In the genomic region with DNA sequence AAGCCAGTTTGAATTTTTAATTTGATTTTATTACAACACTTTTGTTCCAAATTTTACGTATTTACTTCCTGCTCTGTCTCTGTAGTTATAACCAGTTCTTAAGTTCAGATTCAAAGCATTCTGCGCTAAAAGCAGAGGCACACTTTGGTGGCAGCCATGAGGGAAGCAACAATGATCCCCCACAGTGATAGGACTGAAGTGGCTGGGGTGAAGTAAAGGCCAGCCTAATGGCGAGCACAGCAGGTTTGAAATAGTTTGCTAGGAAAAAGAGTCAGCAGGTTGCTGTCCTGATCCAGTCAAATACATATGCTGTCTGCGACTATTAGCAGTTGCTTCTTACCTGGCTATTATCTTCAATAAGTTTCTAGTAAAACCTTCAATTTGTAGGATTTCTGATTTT, we compare ENCODE assay signal across 31 cellular contexts.
"Had no signal": no experiment of that assay in that cellular context is flagged by ENCODE, and none has a peak within 500 bp of the region (broad histone marks: within the 10 kb centered on the region; RNA-seq: fewer than 3 reads in every experiment).

No MANE protein-coding gene starts in this region.

- H3K4me3 Mint-ChIP-seq: activated naive CD4-positive, alpha-beta T cell treated with anti-CD3 and anti-CD28 coated beads for 36 hours; activated naive CD8-positive, alpha-beta T cell treated with anti-CD3 and anti-CD28 coated beads for 36 hours; naive B cell; nephron progenitor cell; stimulated activated effector memory CD8-positive, alpha-beta T cell treated with anti-CD3 and anti-CD28 coated beads, Interleukin-12 subunit alpha, Interleukin-12 subunit beta, amount 100 ng/mL, for 72 hours; stimulated activated naive CD8-positive, alpha-beta T cell treated with anti-CD3 and anti-CD28 coated beads, Interleukin-15, Interleukin-2, amounts not matched to agents 100 ng/mL and 50 ng/mL, for 24 hours; T-helper 1 cell treated with Interleukin-12 subunit alpha and Interleukin-12 subunit beta and Interleukin-4 antibody, amounts not matched to agents 30 μg/mL and 1 μg/mL, for 36 hours had no signal

- ATAC-seq: activated CD4-positive, CD25-positive, alpha-beta regulatory T cell treated with anti-CD3 and anti-CD28 coated beads, Interleukin-2, amount 50 U/mL, for 24 hours; body of pancreas; pancreas; sciatic nerve; stimulated activated effector memory CD8-positive, alpha-beta T cell treated with anti-CD3 and anti-CD28 coated beads, Interleukin-12 subunit alpha, Interleukin-12 subunit beta, amount 100 ng/mL, for 72 hours had no signal

- H3K27ac Mint-ChIP-seq: activated naive CD4-positive, alpha-beta T cell treated with anti-CD3 and anti-CD28 coated beads for 36 hours; activated naive CD8-positive, alpha-beta T cell treated with anti-CD3 and anti-CD28 coated beads for 36 hours; naive B cell; nephron progenitor cell; stimulated activated effector memory CD8-positive, alpha-beta T cell treated with anti-CD3 and anti-CD28 coated beads, Interleukin-12 subunit alpha, Interleukin-12 subunit beta, amount 100 ng/mL, for 72 hours; stimulated activated naive CD8-positive, alpha-beta T cell treated with anti-CD3 and anti-CD28 coated beads, Interleukin-15, Interleukin-2, amounts not matched to agents 100 ng/mL and 50 ng/mL, for 24 hours; T-helper 1 cell treated with Interleukin-12 subunit alpha and Interleukin-12 subunit beta and Interleukin-4 antibody, amounts not matched to agents 30 μg/mL and 1 μg/mL, for 36 hours had no signal

- H3K4me1 ChIP-seq: adrenal gland, body of pancreas, colonic mucosa, left ventricle myocardium inferior, pancreas, prostate gland had no signal

- H3K9me3 ChIP-seq: adrenal gland, body of pancreas, colonic mucosa, left ventricle myocardium inferior, pancreas, prostate gland, thoracic aorta had no signal

- H3K9me3 Mint-ChIP-seq: activated naive CD4-positive, alpha-beta T cell treated with anti-CD3 and anti-CD28 coated beads for 36 hours; activated naive CD8-positive, alpha-beta T cell treated with anti-CD3 and anti-CD28 coated beads for 36 hours; naive B cell; nephron progenitor cell; stimulated activated effector memory CD8-positive, alpha-beta T cell treated with anti-CD3 and anti-CD28 coated beads, Interleukin-12 subunit alpha, Interleukin-12 subunit beta, amount 100 ng/mL, for 72 hours; T-helper 1 cell treated with Interleukin-12 subunit alpha and Interleukin-12 subunit beta and Interleukin-4 antibody, amounts not matched to agents 30 μg/mL and 1 μg/mL, for 36 hours had no signal

- H3K4me1 Mint-ChIP-seq: activated naive CD8-positive, alpha-beta T cell treated with anti-CD3 and anti-CD28 coated beads for 36 hours; nephron progenitor cell had no signal

- H3K36me3 Mint-ChIP-seq: activated naive CD8-positive, alpha-beta T cell treated with anti-CD3 and anti-CD28 coated beads for 36 hours; naive B cell; stimulated activated effector memory CD8-positive, alpha-beta T cell treated with anti-CD3 and anti-CD28 coated beads, Interleukin-12 subunit alpha, Interleukin-12 subunit beta, amount 100 ng/mL, for 72 hours had no signal

- H3K27me3 ChIP-seq: adrenal gland, body of pancreas, colonic mucosa, pancreas had no signal

- H3K27ac ChIP-seq: adrenal gland, body of pancreas, colonic mucosa, left ventricle myocardium inferior, pancreas, prostate gland, skin epidermis, thoracic aorta, VCaP had no signal

- H3K27me3 Mint-ChIP-seq: activated naive CD8-positive, alpha-beta T cell treated with anti-CD3 and anti-CD28 coated beads for 36 hours; naive B cell; stimulated activated naive CD8-positive, alpha-beta T cell treated with anti-CD3 and anti-CD28 coated beads, Interleukin-15, Interleukin-2, amounts not matched to agents 100 ng/mL and 50 ng/mL, for 24 hours had no signal

- DNase-seq: activated CD4-positive, alpha-beta T cell treated with anti-CD3 and anti-CD28 coated beads for 48 hours; activated CD4-positive, alpha-beta T cell treated with anti-CD3 and anti-CD28 coated beads, Interleukin-2, amount 50 U/mL, for 48 hours; activated CD8-positive, alpha-beta memory T cell treated with anti-CD3 and anti-CD28 coated beads for 24 hours; activated effector memory CD4-positive, alpha-beta T cell treated with anti-CD3 and anti-CD28 coated beads, Interleukin-2, amount 50 U/mL, for 16 hours; activated naive CD4-positive, alpha-beta T cell treated with anti-CD3 and anti-CD28 coated beads for 36 hours; activated naive CD8-positive, alpha-beta T cell treated with anti-CD3 and anti-CD28 coated beads for 36 hours; adrenal gland; aorta; body of pancreas; cerebellar nuclear complex; colonic mucosa; effector CD8-positive, alpha-beta T cell; glutamatergic neuron; left ventricle myocardium inferior; naive B cell; nephron progenitor cell; nucleus accumbens; pancreas; retina; stimulated activated CD4-positive, alpha-beta T cell treated with anti-CD3 and anti-CD28 coated beads, Interleukin-4, amount 100 ng/mL, for 24 hours; T-helper 9 cell; trophoblast cell had no signal
